14 cellular contexts compared by ENCODE assay signal in genomic region chr5:172076783-172077244, GRCh38.
A peak's percentile ranks its signal among the peaks of the same experiment; 100 is the strongest.
DNase-seq lines count a peak whose midpoint lies in the region; ATAC-seq, FAIRE-seq and TF ChIP-seq lines count a peak whose summit lies in the region.
"Had no signal": no experiment of that assay in that cellular context is flagged by ENCODE, and none has a peak within 500 bp of the region (broad histone marks: within the 10 kb centered on the region; RNA-seq: fewer than 3 reads in every experiment).

No MANE protein-coding gene starts in this region.

- H3K4me1 ChIP-seq in CD4-positive, alpha-beta memory T cell (ENCODE audit: insufficient read depth, low read length) = peaks cover 19% of the 10 kb centered on the region
- H3K4me1 ChIP-seq in NT2/D1 (ENCODE audit: insufficient read depth, insufficient read length) = peaks cover 9% of the 10 kb centered on the region
- peaks cover 0 to 11% (median 1%) of the 10 kb centered on the region in 4 experiments; a peak in 2 of 7 replicates for H3K4me1 ChIP-seq in H1 (replicated peaks in 1 of 4; ENCODE audit: control insufficient read depth in 3 of 4, insufficient read depth in 4 of 4, low read length in 3 of 4)
- H3K4me1 ChIP-seq in left lung = peaks cover 0 to 26% of the 10 kb centered on the region in 2 donors
- H3K4me1 ChIP-seq: right lobe of liver had no signal

- ATAC-seq in left lung = no peak
- ATAC-seq: right lobe of liver had no signal

- peak overlapping the region in 4 of 7 donors; percentile 7 to 53 (median 20) for H3K27ac Mint-ChIP-seq in CD4-positive, alpha-beta memory T cell
- H3K27ac Mint-ChIP-seq in nephron = peak overlapping the region in 2 of 3 experiments; percentile 9 to 53

- H2BK12ac ChIP-seq in H1 (ENCODE audit: low read depth, low read length) = no peak overlapping the region

- no peak overlapping the region for H2BK20ac ChIP-seq in H1 (ENCODE audit: low read length)

- intact Hi-C loops in CD4-positive, alpha-beta memory T cell (cut with micrococcal nuclease) = no loop called here
- intact Hi-C loops in left lung (cut with DNase I) = no loop called here

- H3K4me3 Mint-ChIP-seq in CD4-positive, alpha-beta memory T cell = no peak overlapping the region
- no peak overlapping the region for H3K4me3 Mint-ChIP-seq in nephron

- peaks cover 61 to 71% of the 10 kb centered on the region in 2 donors for H3K36me3 Mint-ChIP-seq in CD4-positive, alpha-beta memory T cell
- H3K36me3 Mint-ChIP-seq in nephron (ENCODE audit: low read depth) = peaks cover 24% of the 10 kb centered on the region

- no peak for DNase-seq in CD4-positive, alpha-beta memory T cell
- DNase-seq in NT2/D1 (ENCODE audit: low read depth, low spot score) = peak; percentile 67
- DNase-seq in H1 (ENCODE audit: low read depth in 1 of 2, low spot score in 2 of 2) = no peak
- DNase-seq in NOMO-1 (lab: John Stamatoyannopoulos, UW; ENCODE audit: unreplicated experiment in 2 of 2) = no peak
- no peak for DNase-seq in activated effector memory CD4-positive, alpha-beta T cell treated with anti-CD3 and anti-CD28 coated beads, Interleukin-2, amount 50 U/mL, for 16 hours
- no peak for DNase-seq in left lung
- DNase-seq in activated CD4-positive, alpha-beta T cell treated with anti-CD3 and anti-CD28 coated beads for 48 hours = no peak
- DNase-seq: CD4-positive, CD25-positive, alpha-beta regulatory T cell; effector CD8-positive, alpha-beta T cell; Karpas-422; NCI-H345; right lobe of liver; SHP77 treated with DMSO at 0.1 percent for 48 hours had no signal

- no peaks in the 10 kb centered on the region for H3K27me3 ChIP-seq in CD4-positive, alpha-beta memory T cell (ENCODE audit: insufficient read depth, low read length)
- H3K27me3 ChIP-seq in NT2/D1 (ENCODE audit: insufficient read depth, insufficient read length) (no peaks in the 10 kb centered on the region), H1 (replicated peaks in 1 of 4; ENCODE audit: control insufficient read depth in 3 of 4, extremely low read depth in 1 of 4, insufficient read depth in 3 of 4, low read length in 3 of 4) (no peaks in the 10 kb centered on the region), left lung (no peaks in the 10 kb centered on the region)
- H3K27me3 ChIP-seq: right lobe of liver had no signal

- no peak for TF ChIP-seq POLR2A in H1 (IDR thresholded peaks at IDR 0.05; ENCODE audit: control extremely low read depth in 1 of 2, low read depth in 2 of 2, low read length in 2 of 2)

- TF ChIP-seq RAD21 in H1 (IDR thresholded peaks at IDR 0.05 in 1 of 2, conservative IDR thresholded peaks at IDR 0.05 in 1 of 2; ENCODE audit: low read depth in 2 of 2, low read length in 2 of 2) = no peak

- no peak for TF ChIP-seq EP300 in H1 (IDR thresholded peaks at IDR 0.05; ENCODE audit: borderline replicate concordance in 1 of 2, low read depth in 2 of 2, low read length in 2 of 2)

- no peak overlapping the region for H3K4ac ChIP-seq in H1 (replicated peaks; ENCODE audit: insufficient read length, low read depth, low read length)

- H3K4me2 ChIP-seq in H1 (ENCODE audit: insufficient read depth in 1 of 2, low read depth in 2 of 2, low read length in 2 of 2) = no peak overlapping the region

- no peak overlapping the region for H2AK5ac ChIP-seq in H1 (ENCODE audit: low read depth, low read length)

- peaks cover 0 to 5% (median 0%) of the 10 kb centered on the region in 8 donors for H3K9me3 Mint-ChIP-seq in CD4-positive, alpha-beta memory T cell
- H3K9me3 Mint-ChIP-seq in nephron = peaks cover 2% of the 10 kb centered on the region
- H3K9me3 Mint-ChIP-seq: CD4-positive, CD25-positive, alpha-beta regulatory T cell had no signal

- H2BK120ac ChIP-seq in H1 (replicated peaks; ENCODE audit: low read depth, low read length) = no peak overlapping the region

- peaks cover 54% of the 10 kb centered on the region for H3K36me3 ChIP-seq in CD4-positive, alpha-beta memory T cell (ENCODE audit: insufficient read depth, low read length)
- H3K36me3 ChIP-seq in NT2/D1 (ENCODE audit: insufficient read depth, insufficient read length, low read length) (peaks cover 23% of the 10 kb centered on the region), H1 (ENCODE audit: control insufficient read depth in 2 of 4, insufficient read depth in 4 of 4, low read length in 3 of 4) (peaks cover 0 to 2% (median 0%) of the 10 kb centered on the region in 4 experiments; a peak in 1 of 8 replicates), left lung (peaks cover 0 to 69% of the 10 kb centered on the region in 2 donors)

- H3K23ac ChIP-seq in H1 (ENCODE audit: insufficient read length) = no peak overlapping the region

- H3K27ac ChIP-seq in CD4-positive, alpha-beta memory T cell (ENCODE audit: low read depth, low read length) = no peak overlapping the region
- H3K27ac ChIP-seq in H1 (ENCODE audit: low read depth, low read length) (no peak overlapping the region), left lung (no peak overlapping the region)
- H3K27ac ChIP-seq: right lobe of liver had no signal

- no peak overlapping the region for H2AFZ ChIP-seq in H1 (ENCODE audit: low read length)

- H2BK5ac ChIP-seq in H1 (ENCODE audit: low read depth, low read length) = no peak overlapping the region

- H3K14ac ChIP-seq in H1 (ENCODE audit: insufficient read length) = no peak overlapping the region

- H3K79me1 ChIP-seq in H1 (ENCODE audit: low read depth, low read length) = no peaks in the 10 kb centered on the region

- H3K4me1 Mint-ChIP-seq in CD4-positive, alpha-beta memory T cell = peaks cover 13 to 36% (median 17%) of the 10 kb centered on the region in 4 donors
- peaks cover 15% of the 10 kb centered on the region for H3K4me1 Mint-ChIP-seq in nephron

- no peaks in the 10 kb centered on the region for H3K27me3 Mint-ChIP-seq in CD4-positive, alpha-beta memory T cell
- H3K27me3 Mint-ChIP-seq in nephron (ENCODE audit: low read depth) = no peaks in the 10 kb centered on the region
- H3K27me3 Mint-ChIP-seq: CD4-positive, CD25-positive, alpha-beta regulatory T cell had no signal

- H2BK15ac ChIP-seq in H1 (ENCODE audit: low read length) = no peak overlapping the region

- no peak for TF ChIP-seq CTCF in H1 (IDR thresholded peaks at IDR 0.05; ENCODE audit: control extremely low read depth in 1 of 3, insufficient read depth in 1 of 3, low read depth in 1 of 3, low read length in 3 of 3)
- no peak for TF ChIP-seq CTCF in nephron (IDR thresholded peaks at IDR 0.05; ENCODE audit: unreplicated experiment in 3 of 3)
- no peak for TF ChIP-seq CTCF in left lung (IDR thresholded peaks at IDR 0.05)

- H3K79me2 ChIP-seq in H1 (ENCODE audit: control insufficient read depth in 1 of 2, insufficient read depth in 2 of 2, low read length in 2 of 2) = no peaks in the 10 kb centered on the region

- no peaks in the 10 kb centered on the region for H3K9me3 ChIP-seq in CD4-positive, alpha-beta memory T cell (ENCODE audit: control insufficient read depth in 1 of 2, low read length in 2 of 2)
- H3K9me3 ChIP-seq in NT2/D1 (ENCODE audit: insufficient read depth, low read length) (no peaks in the 10 kb centered on the region), H1 (ENCODE audit: insufficient read depth in 2 of 2, low read depth in 1 of 2, low read length in 1 of 2) (no peaks in the 10 kb centered on the region), left lung (no peaks in the 10 kb centered on the region)
- H3K9me3 ChIP-seq: right lobe of liver had no signal

- FAIRE-seq in H1 (lab: Jason Lieb, UNC) = peak; percentile 81

- no peak overlapping the region for H4K91ac ChIP-seq in H1 (replicated peaks; ENCODE audit: insufficient read length, low read length)

- H4K5ac ChIP-seq in H1 (ENCODE audit: insufficient read length, low read depth, low read length) = no peak overlapping the region

- H3K18ac ChIP-seq in H1 (ENCODE audit: extremely low read depth, low read length) = no peak overlapping the region

- CTCF ChIA-PET in CD4-positive, alpha-beta memory T cell (lab: Charles Lee; ENCODE audit: partially characterized antibody) = no interaction called here
- CTCF ChIA-PET in H1 (lab: Charles Lee; ENCODE audit: partially characterized antibody) = interaction anchor here (0.6 kb wide), 2 partner anchors 20 to 457 kb away, joined by 3 to 4 read pairs; no protein-coding TSS in a partner anchor

- no peak overlapping the region for H3K56ac ChIP-seq in H1 (replicated peaks; ENCODE audit: insufficient read length, low read depth, low read length)

- H3K9ac ChIP-seq in NT2/D1 (ENCODE audit: insufficient read length, low read depth) (no peak overlapping the region), H1 (replicated peaks in 1 of 4; ENCODE audit: extremely low read depth in 1 of 4, low read depth in 3 of 4, low read length in 3 of 4) (no peak overlapping the region)

- no peaks in the 10 kb centered on the region for H4K20me1 ChIP-seq in H1 (replicated peaks in 1 of 2; ENCODE audit: control insufficient read depth in 1 of 2, insufficient read depth in 2 of 2, low read length in 2 of 2)

- H3K23me2 ChIP-seq in H1 (ENCODE audit: low read depth, low read length) = no peaks in the 10 kb centered on the region

- 70% methylated on average over 10 of the region's 10 CpGs; no CpG with 5 or more reads in 1 of the 2 experiments for WGBS in H1 (ENCODE audit: extremely low coverage in 1 of 2, insufficient coverage in 1 of 2, insufficient read length in 1 of 2, insufficient replicate concordance in 2 of 2, low coverage in 1 of 2, low lambda C conversion rate in 2 of 2, missing lambda C conversion rate in 1 of 2), 2 experiments

- H3K4me3 ChIP-seq in CD4-positive, alpha-beta memory T cell (ENCODE audit: low read length in 2 of 2) = no peak overlapping the region
- no peak overlapping the region for H3K4me3 ChIP-seq in NT2/D1 (ENCODE audit: insufficient read length, low read depth)
- H3K4me3 ChIP-seq in H1 (ENCODE audit: extremely low read depth in 1 of 4, insufficient read depth in 2 of 4, low read depth in 3 of 4, low read length in 4 of 4) = no peak overlapping the region
- no peak overlapping the region for H3K4me3 ChIP-seq in left lung
- H3K4me3 ChIP-seq: right lobe of liver had no signal

- POLR2A ChIA-PET in CD4-positive, alpha-beta memory T cell (lab: Charles Lee; ENCODE audit: partially characterized antibody) = interaction anchor here (0.7 kb wide), 1 partner anchor 12 kb away, joined by 3 read pairs; no protein-coding TSS in a partner anchor
- POLR2A ChIA-PET in H1 (lab: Charles Lee; ENCODE audit: partially characterized antibody) = interaction anchor here (1.2 kb wide), 1 partner anchor 16 kb away, joined by 3 read pairs; no protein-coding TSS in a partner anchor

- H4K8ac ChIP-seq in H1 (ENCODE audit: extremely low read depth, insufficient read depth, low read length) = peak overlapping the region; percentile 22; the same call in 1 of the 2 replicates

TF ChIP-seq in H1, 55 proteins besides CTCF, POLR2A, EP300 and RAD21 (continues in another document):
- TF ChIP-seq SRF (IDR thresholded peaks at IDR 0.05; ENCODE audit: low read depth, low read length) (no peak), SP1 (IDR thresholded peaks at IDR 0.05; ENCODE audit: low read depth, low read length) (no peak), SIX5 (IDR thresholded peaks at IDR 0.05; ENCODE audit: low read depth, low read length) (no peak), CEBPB (IDR thresholded peaks at IDR 0.05; ENCODE audit: low read depth, low read length) (no peak), TAF1 (IDR thresholded peaks at IDR 0.05; ENCODE audit: low read depth, low read length) (no peak), JUND (IDR thresholded peaks at IDR 0.05; ENCODE audit: low read length) (no peak), SIN3A (conservative IDR thresholded peaks at IDR 0.05 in 1 of 2, IDR thresholded peaks at IDR 0.05 in 1 of 2; ENCODE audit: low read depth in 1 of 2, low read length in 2 of 2) (peak; percentile 97 to 98)
